Comparison of ENCODE assay signal across 13 cellular contexts in genomic region chr9:94081864-94082468, GRCh38.
"Had no signal": no experiment of that assay in that cellular context is flagged by ENCODE, and none has a peak within 500 bp of the region (broad histone marks: within the 10 kb centered on the region; RNA-seq: fewer than 3 reads in every experiment).

No MANE protein-coding gene starts in this region.

- ATAC-seq: esophagus mucosa; naive thymus-derived CD4-positive, alpha-beta T cell had no signal

- H3K36me3 ChIP-seq: brain microvascular endothelial cell had no signal

- DNase-seq: activated CD4-positive, alpha-beta T cell treated with anti-CD3 and anti-CD28 coated beads, Interleukin-2, amount 50 U/mL, for 4 hours; activated CD4-positive, CD25-positive, alpha-beta regulatory T cell treated with anti-CD3 and anti-CD28 coated beads, Interleukin-2, amount 50 U/mL, for 72 hours; activated gamma-delta T cell; activated naive CD8-positive, alpha-beta T cell treated with anti-CD3 and anti-CD28 coated beads for 36 hours; activated T-cell treated with anti-CD3 and anti-CD28 coated beads, Interleukin-2, amount 50 U/mL, for 48 hours; brain microvascular endothelial cell; dermis blood vessel endothelial cell; foreskin melanocyte; islet precursor cell; naive thymus-derived CD4-positive, alpha-beta T cell; stimulated activated CD4-positive, alpha-beta T cell treated with anti-CD3 and anti-CD28 coated beads, Interleukin-4, amount 100 ng/mL, for 4 hours; stimulated activated naive CD8-positive, alpha-beta T cell treated with anti-CD3 and anti-CD28 coated beads, Interleukin-15, amount 100 ng/mL, for 72 hours had no signal

- H3K27ac ChIP-seq: brain microvascular endothelial cell had no signal

- H3K27me3 ChIP-seq: brain microvascular endothelial cell had no signal
